13 cellular contexts compared by ENCODE assay signal in the genomic region with DNA sequence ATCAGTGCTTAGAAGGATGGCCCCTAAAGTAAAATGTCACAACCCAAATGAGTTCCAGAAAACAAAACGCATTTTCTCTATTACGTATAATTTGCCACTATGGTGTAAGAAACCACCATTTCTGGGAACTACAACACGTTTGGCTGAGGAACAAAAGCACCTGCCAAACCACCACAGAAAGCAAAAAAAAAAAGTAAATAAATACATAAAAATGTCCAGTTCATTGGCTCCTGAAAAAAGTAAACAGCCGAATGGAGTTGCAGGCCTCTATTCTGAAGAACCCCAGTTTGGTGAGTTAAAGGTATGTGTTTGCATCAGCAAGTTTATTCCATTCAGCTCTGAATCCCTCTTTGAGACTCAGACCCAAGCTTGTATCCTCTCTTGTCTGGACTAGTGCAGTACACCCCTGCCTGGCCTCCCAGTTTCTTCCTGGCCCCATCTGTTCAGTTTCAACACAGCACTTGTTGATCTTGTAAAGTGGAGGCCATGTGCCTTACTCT. TPM values are rescaled to one million over a fixed set of nuclear protein-coding genes. Genes with fewer than 3 reads are reported as not detected.
DNase-seq lines count a peak whose midpoint lies in the region; ATAC-seq and TF ChIP-seq lines count a peak whose summit lies in the region.
"Had no signal": no experiment of that assay in that cellular context is flagged by ENCODE, and none has a peak within 500 bp of the region (broad histone marks: within the 10 kb centered on the region; RNA-seq: fewer than 3 reads in every experiment).

No MANE protein-coding gene starts in this region.

- no peaks in the 10 kb centered on the region for H3K27me3 ChIP-seq in CD8-positive, alpha-beta T cell (ENCODE audit: insufficient read depth, low read length)
- H3K27me3 ChIP-seq in KMS-11 (ENCODE audit: insufficient read depth, low read depth) = no peaks in the 10 kb centered on the region
- H3K27me3 ChIP-seq in liver (ENCODE audit: control insufficient read depth in 4 of 4, insufficient read depth in 4 of 4, low read length in 3 of 4) = no peaks in the 10 kb centered on the region
- no peaks in the 10 kb centered on the region for H3K27me3 ChIP-seq in neuronal stem cell (ENCODE audit: control insufficient read depth in 3 of 3, insufficient read depth in 3 of 3, low read depth in 1 of 3, low read length in 3 of 3)
- no peaks in the 10 kb centered on the region for H3K27me3 ChIP-seq in gastroesophageal sphincter
- H3K27me3 ChIP-seq: colonic mucosa had no signal

- H3K4me2 ChIP-seq in KMS-11 (peak overlapping the region; percentile 40; the same call in 1 of the 2 replicates), neuronal stem cell (ENCODE audit: insufficient read depth, low read length, poor library complexity, severe bottlenecking) (no peak overlapping the region)

- no peak overlapping the region for H2BK15ac ChIP-seq in neuronal stem cell (ENCODE audit: low read length)

- POLR2A ChIA-PET in CD8-positive, alpha-beta T cell (lab: Charles Lee) = no interaction called here
- POLR2A ChIA-PET in activated CD4-positive, alpha-beta memory T cell treated with anti-CD3 and anti-CD28 coated beads for 36 hours (lab: Charles Lee) = interaction anchor here (0.8 to 1.5 kb wide), 8 partner anchors 9 to 42 kb away, joined by 3 to 5 read pairs (median 4); no protein-coding TSS in a partner anchor

- H3K79me1 ChIP-seq in neuronal stem cell (ENCODE audit: low read depth, low read length) = no peaks in the 10 kb centered on the region

- H4K91ac ChIP-seq in neuronal stem cell (ENCODE audit: low read depth, low read length, poor library complexity) = no peak overlapping the region

- H2BK5ac ChIP-seq in neuronal stem cell (ENCODE audit: low read length) = no peak overlapping the region

- peaks cover 6% of the 10 kb centered on the region for H3K4me1 ChIP-seq in CD8-positive, alpha-beta T cell (ENCODE audit: insufficient read depth, low read length)
- H3K4me1 ChIP-seq in KMS-11 (ENCODE audit: low read depth, poor library complexity, severe bottlenecking) = peaks cover 97% of the 10 kb centered on the region
- H3K4me1 ChIP-seq in liver (ENCODE audit: control insufficient read depth in 4 of 4, insufficient read depth in 4 of 4, low read length in 3 of 4) = peaks cover 8 to 41% (median 24%) of the 10 kb centered on the region in 4 donors
- peaks cover 0 to 1% of the 10 kb centered on the region in 2 donors for H3K4me1 ChIP-seq in neuronal stem cell (ENCODE audit: control insufficient read depth in 2 of 2, insufficient read depth in 1 of 2, low read depth in 1 of 2, low read length in 2 of 2)
- H3K4me1 ChIP-seq in gastroesophageal sphincter = peaks cover 0 to 26% (median 0%) of the 10 kb centered on the region in 3 donors
- H3K4me1 ChIP-seq: colonic mucosa had no signal

- no peaks in the 10 kb centered on the region for H3K9me3 Mint-ChIP-seq in CD8-positive, alpha-beta T cell
- H3K9me3 Mint-ChIP-seq in activated CD4-positive, alpha-beta memory T cell treated with anti-CD3 and anti-CD28 coated beads for 36 hours = no peaks in the 10 kb centered on the region

- CTCF ChIA-PET in CD8-positive, alpha-beta T cell (lab: Charles Lee) = interaction anchor here (0.8 to 2.0 kb wide), 2 partner anchors 64 to 174 kb away, joined by 3 to 4 read pairs; no protein-coding TSS in a partner anchor
- CTCF ChIA-PET in activated CD4-positive, alpha-beta memory T cell treated with anti-CD3 and anti-CD28 coated beads for 36 hours (lab: Charles Lee) = interaction anchor here (0.8 to 1.2 kb wide), 7 partner anchors 22 to 147 kb away, joined by 3 to 5 read pairs (median 3); no protein-coding TSS in a partner anchor

- no peak overlapping the region for H2AK5ac ChIP-seq in neuronal stem cell (ENCODE audit: low read depth, low read length)

- no peak overlapping the region for H3K9ac ChIP-seq in KMS-11
- H3K9ac ChIP-seq in liver (ENCODE audit: low read depth in 1 of 2, low read length in 2 of 2) = no peak overlapping the region
- H3K9ac ChIP-seq in neuronal stem cell (ENCODE audit: low read depth, low read length, poor library complexity) = no peak overlapping the region
- H3K9ac ChIP-seq: BLaER1 treated with 17β-estradiol and CSF1 and Interleukin-3, amounts not matched to agents 10 nM and 100 nM had no signal

- no peak overlapping the region for H3K4me3 Mint-ChIP-seq in CD8-positive, alpha-beta T cell
- H3K4me3 Mint-ChIP-seq in activated CD4-positive, alpha-beta memory T cell treated with anti-CD3 and anti-CD28 coated beads for 36 hours = no peak overlapping the region

- no peak for TF ChIP-seq EP300 in gastroesophageal sphincter (IDR thresholded peaks at IDR 0.05)

- 30% methylated on average over 4 of the region's 4 CpGs for WGBS in liver
- no CpG with 5 or more reads among the region's 4 CpGs for WGBS in neuronal stem cell (ENCODE audit: extremely low coverage in 2 of 2, insufficient read length in 2 of 2, insufficient replicate concordance in 1 of 2), 2 donors
- 90 to 100% methylated on average over 2 to 4 of the region's 4 CpGs for WGBS in gastroesophageal sphincter (ENCODE audit: low coverage in 1 of 2), 2 donors

- no peak for ATAC-seq in CD8-positive, alpha-beta T cell
- ATAC-seq in HG03342 (IDR thresholded peaks at IDR 0.05; ENCODE audit: unreplicated experiment) (no peak), gastroesophageal sphincter (no peak)
- ATAC-seq: left colon had no signal

- intact Hi-C loops in CD8-positive, alpha-beta T cell (cut with DNase I, micrococcal nuclease) = no loop called here
- intact Hi-C loops in activated CD4-positive, alpha-beta memory T cell treated with anti-CD3 and anti-CD28 coated beads for 36 hours (cut with micrococcal nuclease) = no loop called here

- H3K4me3 ChIP-seq in CD8-positive, alpha-beta T cell (ENCODE audit: low read depth, low read length) = no peak overlapping the region
- H3K4me3 ChIP-seq in KMS-11 (IDR thresholded peaks at IDR 0.05; ENCODE audit: insufficient read depth, low read depth, low read length) = no peak overlapping the region
- H3K4me3 ChIP-seq in liver (ENCODE audit: low read depth in 1 of 3, low read length in 3 of 3) = no peak overlapping the region
- H3K4me3 ChIP-seq in neuronal stem cell (ENCODE audit: low read length in 2 of 2) = no peak overlapping the region
- no peak overlapping the region for H3K4me3 ChIP-seq in gastroesophageal sphincter
- H3K4me3 ChIP-seq: BLaER1 treated with 17β-estradiol and CSF1 and Interleukin-3, amounts not matched to agents 10 nM and 100 nM; colonic mucosa had no signal

- H2AFZ ChIP-seq in KMS-11 (ENCODE audit: low read depth) = no peak overlapping the region
- no peak overlapping the region for H2AFZ ChIP-seq in neuronal stem cell (ENCODE audit: low read length)

- H3K9me3 ChIP-seq in CD8-positive, alpha-beta T cell (ENCODE audit: low read length) = no peaks in the 10 kb centered on the region
- no peaks in the 10 kb centered on the region for H3K9me3 ChIP-seq in liver (ENCODE audit: control insufficient read depth in 4 of 4, low read length in 3 of 4)
- H3K9me3 ChIP-seq in neuronal stem cell (replicated peaks in 1 of 2; ENCODE audit: control insufficient read depth in 2 of 2, insufficient read depth in 1 of 2, low read depth in 1 of 2, low read length in 2 of 2) = peaks cover 0 to 9% of the 10 kb centered on the region in 2 donors
- H3K9me3 ChIP-seq in gastroesophageal sphincter = no peaks in the 10 kb centered on the region
- H3K9me3 ChIP-seq: colonic mucosa had no signal

- peaks cover 71% of the 10 kb centered on the region for H3K4me1 Mint-ChIP-seq in CD8-positive, alpha-beta T cell (ENCODE audit: low read depth)
- H3K4me1 Mint-ChIP-seq in activated CD4-positive, alpha-beta memory T cell treated with anti-CD3 and anti-CD28 coated beads for 36 hours (ENCODE audit: low read depth) = peaks cover 92% of the 10 kb centered on the region

- H3K27ac ChIP-seq in CD8-positive, alpha-beta T cell (ENCODE audit: low read depth, low read length) = no peak overlapping the region
- H3K27ac ChIP-seq in KMS-11 (no peak overlapping the region), liver (ENCODE audit: low read depth in 1 of 2, low read length in 2 of 2) (peak overlapping the region; percentile 73 to 85), neuronal stem cell (replicated peaks; ENCODE audit: low read length) (no peak overlapping the region), gastroesophageal sphincter (no peak overlapping the region)
- H3K27ac ChIP-seq: BLaER1 treated with 17β-estradiol and CSF1 and Interleukin-3, amounts not matched to agents 10 nM and 100 nM; colonic mucosa had no signal

- no peaks in the 10 kb centered on the region for H3K27me3 Mint-ChIP-seq in CD8-positive, alpha-beta T cell (ENCODE audit: low read depth)
- H3K27me3 Mint-ChIP-seq in activated CD4-positive, alpha-beta memory T cell treated with anti-CD3 and anti-CD28 coated beads for 36 hours = no peaks in the 10 kb centered on the region

- no peaks in the 10 kb centered on the region for H3K36me3 ChIP-seq in CD8-positive, alpha-beta T cell (ENCODE audit: insufficient read depth, low read length)
- H3K36me3 ChIP-seq in KMS-11 (ENCODE audit: insufficient read depth) = peaks cover 3% of the 10 kb centered on the region; the same call in 1 of the 2 replicates
- peaks cover 1 to 21% (median 19%) of the 10 kb centered on the region in 4 donors for H3K36me3 ChIP-seq in liver (ENCODE audit: control insufficient read depth in 4 of 4, insufficient read depth in 3 of 4, low read depth in 1 of 4, low read length in 3 of 4)
- H3K36me3 ChIP-seq in neuronal stem cell (replicated peaks in 1 of 2; ENCODE audit: control insufficient read depth in 2 of 2, insufficient read depth in 2 of 2, low read length in 2 of 2) = peaks cover 0 to 13% of the 10 kb centered on the region in 2 donors
- H3K36me3 ChIP-seq in gastroesophageal sphincter = peaks cover 0 to 37% of the 10 kb centered on the region in 2 donors
- H3K36me3 ChIP-seq: colonic mucosa had no signal

- H3K79me2 ChIP-seq in KMS-11 (ENCODE audit: insufficient read depth, low read depth) = peaks cover 20% of the 10 kb centered on the region; the same call in 1 of the 2 replicates

- H3K36me3 Mint-ChIP-seq in CD8-positive, alpha-beta T cell = peaks cover 49% of the 10 kb centered on the region
- peaks cover 38% of the 10 kb centered on the region for H3K36me3 Mint-ChIP-seq in activated CD4-positive, alpha-beta memory T cell treated with anti-CD3 and anti-CD28 coated beads for 36 hours

- no peak overlapping the region for H3K4ac ChIP-seq in neuronal stem cell (ENCODE audit: low read length)

- no peak overlapping the region for H2BK12ac ChIP-seq in neuronal stem cell (ENCODE audit: low read length)

- no peak for TF ChIP-seq POLR2A in gastroesophageal sphincter (IDR thresholded peaks at IDR 0.05)

- DNase-seq in CD8-positive, alpha-beta T cell = no peak
- no peak for DNase-seq in activated CD4-positive, alpha-beta memory T cell treated with anti-CD3 and anti-CD28 coated beads for 36 hours
- DNase-seq in neuronal stem cell (ENCODE audit: low spot score) = no peak
- DNase-seq: activated T-cell treated with anti-CD3 and anti-CD28 coated beads, Interleukin-2, amount 50 U/mL, for 1 hour; anterior cingulate cortex; colonic mucosa; left colon; NCI-H1092 had no signal

- H4K8ac ChIP-seq in neuronal stem cell (ENCODE audit: low read depth, low read length) = no peak overlapping the region

- peak in 1 of 2 donors; percentile 34 for TF ChIP-seq RAD21 in liver (IDR thresholded peaks at IDR 0.05)

- H3K27ac Mint-ChIP-seq in CD8-positive, alpha-beta T cell = peak overlapping the region; percentile 66
- H3K27ac Mint-ChIP-seq in activated CD4-positive, alpha-beta memory T cell treated with anti-CD3 and anti-CD28 coated beads for 36 hours = peak overlapping the region; percentile 95

- H3K18ac ChIP-seq in neuronal stem cell (ENCODE audit: low read length) = no peak overlapping the region

- no peak overlapping the region for H2BK120ac ChIP-seq in neuronal stem cell (ENCODE audit: low read depth, low read length)

- no peaks in the 10 kb centered on the region for H4K20me1 ChIP-seq in KMS-11 (ENCODE audit: insufficient read depth)

- no peak for TF ChIP-seq CTCF in CD8-positive, alpha-beta T cell (IDR thresholded peaks at IDR 0.05)
- TF ChIP-seq CTCF in KMS-11 (conservative IDR thresholded peaks at IDR 0.05; ENCODE audit: low read depth, low read length) (no peak), liver (IDR thresholded peaks at IDR 0.05; ENCODE audit: low read depth, low read length, missing input control) (no peak), gastroesophageal sphincter (IDR thresholded peaks at IDR 0.05) (no peak)

- H3K14ac ChIP-seq in neuronal stem cell (ENCODE audit: low read length) = no peak overlapping the region

- H3K23ac ChIP-seq in neuronal stem cell (ENCODE audit: low read depth, low read length, poor library complexity) = no peak overlapping the region

RNA-seq across cellular contexts. Expression of gene ERN1, which starts 36.9 kb away (rescaled TPM):
- total RNA-seq in CD8-positive, alpha-beta T cell = 10 to 100 TPM; 57.1 to 64.0 TPM
- 10 to 100 TPM; 45.3 to 47.7 TPM for total RNA-seq in activated CD4-positive, alpha-beta memory T cell treated with anti-CD3 and anti-CD28 coated beads for 36 hours
- total RNA-seq in liver (10 to 100 TPM in 1 of 2 donors, 1 to 10 TPM in 1; 7.5 to 35.1 TPM), gastroesophageal sphincter (10 to 100 TPM in 3 of 4 donors, 1 to 10 TPM in 1; 8.4 to 12.8 (median 12.1) TPM)
- polyA plus RNA-seq in liver = 10 to 100 TPM in 1 of 2 donors, 1 to 10 TPM in 1; 6.3 to 22.3 TPM
- 3.0 TPM for polyA plus RNA-seq in neuronal stem cell (2013, experiment 1 of 2)
- polyA plus RNA-seq in neuronal stem cell (2013, experiment 2 of 2) = 2.7 TPM

Comparison
In these comparisons a context has a peak if more than half of its experiments do, and no peak if none do; other contexts are left out.
1. H3K27ac ChIP-seq: peak in liver (2 of 2); none in CD8-positive, alpha-beta T cell (single experiment), KMS-11 (single experiment), neuronal stem cell (single experiment) and gastroesophageal sphincter (0 of 4).